Comparison of ENCODE assay signal across 12 cellular contexts in genomic region chr4:38366451-38366850, GRCh38.
DNase-seq lines count a peak whose midpoint lies in the region; ATAC-seq, FAIRE-seq and TF ChIP-seq lines count a peak whose summit lies in the region.
"Had no signal": no experiment of that assay in that cellular context is flagged by ENCODE, and none has a peak within 500 bp of the region (broad histone marks: within the 10 kb centered on the region; RNA-seq: fewer than 3 reads in every experiment).

No MANE protein-coding gene starts in this region.

- no peak for TF ChIP-seq RAD21 in HepG2 (CRISPR knock-in tag; IDR thresholded peaks at IDR 0.05)

- BruUV-seq in A673 (replicated peaks; lab: Mats Ljungman, UMichigan) (no TSS peak), HepG2 (replicated peaks; lab: Mats Ljungman, UMichigan) (no TSS peak)

- intact Hi-C loops in A673 (cut with micrococcal nuclease; ENCODE audit: unreplicated experiment) (no loop called here), HepG2 (cut with micrococcal nuclease; ENCODE audit: unreplicated experiment) (no loop called here), left lung (cut with DNase I) (no loop called here)

- H3K36me3 ChIP-seq in A673 (ENCODE audit: insufficient read depth, low read length, poor library complexity, severe bottlenecking) (no peaks in the 10 kb centered on the region), HepG2 (replicated peaks in 1 of 2; ENCODE audit: control insufficient read depth in 1 of 2, insufficient read depth in 2 of 2, low read length in 2 of 2) (no peaks in the 10 kb centered on the region), left lung (no peaks in the 10 kb centered on the region)

- H3K79me2 ChIP-seq in HepG2 (ENCODE audit: insufficient read depth, low read length): no peaks in the 10 kb centered on the region

- H3K27me3 ChIP-seq in A673 (replicated peaks; ENCODE audit: insufficient read depth, low read depth, low read length, poor library complexity) (no peaks in the 10 kb centered on the region), HepG2 (ENCODE audit: control insufficient read depth in 1 of 2, insufficient read depth in 2 of 2, low read length in 2 of 2) (no peaks in the 10 kb centered on the region), left lung (no peaks in the 10 kb centered on the region)

- H3K9ac ChIP-seq in HepG2 (ENCODE audit: insufficient read depth, low read depth, low read length): no peak overlapping the region

- TF ChIP-seq CTCF in A673 (conservative IDR thresholded peaks at IDR 0.05; ENCODE audit: low read depth, low read length) (no peak), coronary artery (IDR thresholded peaks at IDR 0.05) (no peak), HepG2 (CRISPR knock-in tag; IDR thresholded peaks at IDR 0.05) (no peak), left lung (IDR thresholded peaks at IDR 0.05) (no peak)

- FAIRE-seq in HepG2 (lab: Jason Lieb, UNC): peak; percentile 4

- POLR2A ChIA-PET in A673 (lab: Charles Lee; ENCODE audit: low non-redundant PET): no interaction called here
- POLR2A ChIA-PET in HepG2 (lab: Yijun Ruan, JAX): no interaction called here

- peak overlapping the region; percentile 74 for H2AFZ ChIP-seq in HepG2 (ENCODE audit: low read length)

- CTCF ChIA-PET in A673 (lab: Charles Lee): no interaction called here
- CTCF ChIA-PET in HepG2 (lab: Yijun Ruan, JAX; ENCODE audit: low intra/inter-chr PET ratio, low total read pairs): no interaction called here

- TF ChIP-seq POLR2A in HepG2 (IDR thresholded peaks at IDR 0.05; ENCODE audit: insufficient read depth in 1 of 2, low read depth in 2 of 2, low read length in 2 of 2): no peak

- TF ChIP-seq EP300 in HepG2 (IDR thresholded peaks at IDR 0.05; ENCODE audit: low read depth in 2 of 2, low read length in 2 of 2) (no peak), HepG2 (CRISPR knock-in tag; IDR thresholded peaks at IDR 0.05; ENCODE audit: borderline replicate concordance) (no peak)

- in situ Hi-C loops in HepG2 (cut with HindIII; ENCODE audit: extremely low pct_ligation_motif_present, low pct_unique_long_range_greater_than_20kb): no loop called here

- H3K4me1 ChIP-seq in A673 (ENCODE audit: insufficient read depth, low read length, poor library complexity, severe bottlenecking): peaks cover 13% of the 10 kb centered on the region
- H3K4me1 ChIP-seq in HepG2 (ENCODE audit: insufficient read depth, low read length): peaks cover 42% of the 10 kb centered on the region
- peaks cover 0 to 11% of the 10 kb centered on the region in 2 donors for H3K4me1 ChIP-seq in left lung

- H3K27ac ChIP-seq in A673 (ENCODE audit: low read depth, low read length, poor library complexity, severe bottlenecking): no peak overlapping the region
- peak overlapping the region; percentile 54 to 82 for H3K27ac ChIP-seq in coronary artery
- no peak overlapping the region for H3K27ac ChIP-seq in HepG2 (ENCODE audit: extremely low read length, insufficient read depth, low read length)
- no peak overlapping the region for H3K27ac ChIP-seq in left lung
- H3K27ac ChIP-seq: RWPE1 had no signal

- H3K4me3 ChIP-seq in A673 (ENCODE audit: low read depth, low read length, poor library complexity, severe bottlenecking) (no peak overlapping the region), coronary artery (no peak overlapping the region), HepG2 (replicated peaks in 1 of 3; ENCODE audit: insufficient read depth in 1 of 3, low read depth in 2 of 3, low read length in 3 of 3) (peak overlapping the region in 1 of 3 experiments; percentile 41; a peak in 1 of 6 replicates), left lung (no peak overlapping the region)

- ATAC-seq in HepG2: peak; percentile 48; the same call in 2 of the 3 replicates
- no peak for ATAC-seq in GM21381 (IDR thresholded peaks at IDR 0.05; ENCODE audit: unreplicated experiment)
- no peak for ATAC-seq in left lung

- peak overlapping the region; percentile 69 for H3K4me2 ChIP-seq in HepG2 (ENCODE audit: low read depth, low read length)

- no peaks in the 10 kb centered on the region for H4K20me1 ChIP-seq in HepG2 (ENCODE audit: insufficient read depth, low read length)

- peak; percentile 68 for DNase-seq in A673 (ENCODE audit: low spot score)
- peak; percentile 39 for DNase-seq in M059J (ENCODE audit: low read depth)
- peak; percentile 84 for DNase-seq in coronary artery (ENCODE audit: low spot score)
- no peak for DNase-seq in HepG2 (ENCODE audit: low spot score)
- DNase-seq in NCI-H146 treated with DMSO at 0.1 percent for 48 hours (lab: John Stamatoyannopoulos, UW; ENCODE audit: unreplicated experiment): no peak
- DNase-seq in stimulated activated CD4-positive, alpha-beta T cell treated with anti-CD3 and anti-CD28 coated beads, Interleukin-4, amount 100 ng/mL, for 4 hours: no peak
- no peak for DNase-seq in left lung
- DNase-seq: activated naive CD8-positive, alpha-beta T cell treated with anti-CD3 and anti-CD28 coated beads, Interleukin-2, amount 10 ng/mL, durations not matched to agents 7 days and 5 days; endodermal cell; NCI-H2227 treated with DMSO at 0.1 percent for 48 hours had no signal

- no peaks in the 10 kb centered on the region for H3K9me3 ChIP-seq in A673 (ENCODE audit: low read depth, low read length, poor library complexity, severe bottlenecking)
- no peaks in the 10 kb centered on the region for H3K9me3 ChIP-seq in HepG2 (ENCODE audit: low read length)
- no peaks in the 10 kb centered on the region for H3K9me3 ChIP-seq in left lung

TF ChIP-seq in HepG2, 621 proteins besides CTCF, POLR2A, EP300 and RAD21:
- TF ChIP-seq BRCA1 (CRISPR knock-in tag; IDR thresholded peaks at IDR 0.05): no peak
- TF ChIP-seq ZNF777 (CRISPR knock-in tag; IDR thresholded peaks at IDR 0.05): no peak
- no peak for TF ChIP-seq TBL1XR1 (IDR thresholded peaks at IDR 0.05; ENCODE audit: borderline replicate concordance, low read length, partially characterized antibody)
- peak; percentile 52; the same call in 1 of the 2 replicates for TF ChIP-seq ZNF331 (CRISPR knock-in tag; IDR thresholded peaks at IDR 0.05)
- TF ChIP-seq ZNF317 (CRISPR knock-in tag; IDR thresholded peaks at IDR 0.05): 0 out of 2 replicates have a peak, but pooled peaks have one; percentile 32

Comparison
In these comparisons a context has a peak if more than half of its experiments do, and no peak if none do; other contexts are left out.
1. DNase-seq: peak in A673 (single experiment), M059J (single experiment) and coronary artery (single experiment); none in HepG2 (single experiment), NCI-H146 treated with DMSO at 0.1 percent for 48 hours (single experiment), stimulated activated CD4-positive, alpha-beta T cell treated with anti-CD3 and anti-CD28 coated beads, Interleukin-4, amount 100 ng/mL, for 4 hours (0 of 2) and left lung (0 of 2).
2. H3K27ac ChIP-seq: peak in coronary artery (2 of 2); none in A673 (single experiment), HepG2 (single experiment) and left lung (0 of 2).